In genomic region chr10:73968101-73968515, GRCh38 we compare ENCODE assay signal across 11 cellular contexts. TPM values are rescaled to one million over a fixed set of nuclear protein-coding genes. Genes with fewer than 3 reads are reported as not detected.
A peak's percentile ranks its signal among the peaks of the same experiment; 100 is the strongest.
DNase-seq lines count a peak whose midpoint lies in the region; ATAC-seq and TF ChIP-seq lines count a peak whose summit lies in the region.
"Had no signal": no experiment of that assay in that cellular context is flagged by ENCODE, and none has a peak within 500 bp of the region (broad histone marks: within the 10 kb centered on the region; RNA-seq: fewer than 3 reads in every experiment).

No MANE protein-coding gene starts in this region.

- H2AFZ ChIP-seq in mammary epithelial cell (ENCODE audit: low read depth, low read length) = no peak overlapping the region

- H3K27me3 ChIP-seq in mammary epithelial cell (ENCODE audit: insufficient read depth, low read length) (no peaks in the 10 kb centered on the region), muscle layer of duodenum (ENCODE audit: low read depth, low read length) (no peaks in the 10 kb centered on the region)

- H3K4me1 Mint-ChIP-seq in MCF 10A (ENCODE audit: insufficient read depth, unreplicated experiment) = peaks cover 17% of the 10 kb centered on the region
- H3K4me1 Mint-ChIP-seq in type B pancreatic cell (ENCODE audit: unreplicated experiment) = peaks cover 37% of the 10 kb centered on the region

- no peaks in the 10 kb centered on the region for H4K20me1 ChIP-seq in mammary epithelial cell (ENCODE audit: insufficient read depth, low read length)

- no peaks in the 10 kb centered on the region for H3K27me3 Mint-ChIP-seq in MCF 10A (ENCODE audit: insufficient read depth, unreplicated experiment)
- H3K27me3 Mint-ChIP-seq in type B pancreatic cell = no peaks in the 10 kb centered on the region

- no peak for DNase-seq in MCF 10A (ENCODE audit: unreplicated experiment)
- no peak for DNase-seq in mammary epithelial cell
- peak; percentile 36 for DNase-seq in choroid plexus epithelial cell (ENCODE audit: low read depth)
- DNase-seq in type B pancreatic cell (ENCODE audit: extremely low spot score, unreplicated experiment) = peak; percentile 24
- DNase-seq in D341Med (ENCODE audit: low spot score) = no peak
- no peak for DNase-seq in A172 (ENCODE audit: low spot score)
- DNase-seq: NCI-H1417; stimulated activated CD4-positive, alpha-beta T cell treated with anti-CD3 and anti-CD28 coated beads, Interleukin-15, amount 100 ng/mL, for 24 hours; trophoblast cell had no signal

- POLR2A ChIA-PET in MCF 10A (lab: Yijun Ruan, JAX) = interaction anchor here (1.2 kb wide), 1 partner anchor 59 kb away, joined by 3 read pairs; no protein-coding TSS in a partner anchor

- BruUV-seq in MCF 10A (replicated peaks; lab: Mats Ljungman, UMichigan) (no TSS peak), mammary epithelial cell (replicated peaks; lab: Mats Ljungman, UMichigan) (no TSS peak)

- H3K4me3 ChIP-seq in mammary epithelial cell (replicated peaks in 1 of 3; ENCODE audit: insufficient read depth in 1 of 3, low read depth in 2 of 3, low read length in 3 of 3) (no peak overlapping the region), choroid plexus epithelial cell (ENCODE audit: low read depth, low read length) (no peak overlapping the region), muscle layer of duodenum (ENCODE audit: low read depth in 1 of 2, low read length in 2 of 2) (no peak overlapping the region)

- CTCF ChIA-PET in MCF 10A (lab: Yijun Ruan, JAX) (interaction anchor here (1.3 to 1.7 kb wide), 3 partner anchors 81 to 114 kb away, joined by 5 to 6 read pairs (median 5); no protein-coding TSS in a partner anchor), mammary epithelial cell (lab: Charles Lee; ENCODE audit: low non-redundant PET) (no interaction called here)

- WGBS in mammary epithelial cell (ENCODE audit: low coverage, missing lambda C conversion rate) = 68% methylated on average over 5 of the region's 5 CpGs

- H3K4me1 ChIP-seq in mammary epithelial cell (ENCODE audit: insufficient read depth, low read length) (peaks cover 24% of the 10 kb centered on the region), muscle layer of duodenum (ENCODE audit: control insufficient read depth in 1 of 2, insufficient read depth in 2 of 2, low read length in 2 of 2) (peaks cover 13 to 22% of the 10 kb centered on the region in 2 donors)

- H3K9me3 Mint-ChIP-seq in MCF 10A (ENCODE audit: unreplicated experiment) = no peaks in the 10 kb centered on the region
- no peaks in the 10 kb centered on the region for H3K9me3 Mint-ChIP-seq in type B pancreatic cell

- intact Hi-C loops in MCF 10A (cut with micrococcal nuclease) (no loop called here), mammary epithelial cell (cut with micrococcal nuclease) (no loop called here)

- no peak overlapping the region for H3K4me3 Mint-ChIP-seq in MCF 10A (ENCODE audit: unreplicated experiment)
- H3K4me3 Mint-ChIP-seq in type B pancreatic cell = peak overlapping the region; percentile 11

- H3K36me3 ChIP-seq in mammary epithelial cell (ENCODE audit: insufficient read depth, low read length) (no peaks in the 10 kb centered on the region), muscle layer of duodenum (ENCODE audit: control insufficient read depth in 1 of 2, insufficient read depth in 2 of 2, low read length in 2 of 2) (no peaks in the 10 kb centered on the region)

- ATAC-seq in HG03469 (IDR thresholded peaks at IDR 0.05; ENCODE audit: unreplicated experiment) = no peak

- H3K9ac ChIP-seq in mammary epithelial cell (ENCODE audit: insufficient read depth, low read length) = no peak overlapping the region

- no peaks in the 10 kb centered on the region for H3K79me2 ChIP-seq in mammary epithelial cell (ENCODE audit: insufficient read depth, low read length)

- H3K9me3 ChIP-seq in mammary epithelial cell (replicated peaks; ENCODE audit: insufficient read depth, low read length) (no peaks in the 10 kb centered on the region), muscle layer of duodenum (ENCODE audit: control insufficient read depth in 1 of 2, low read length in 2 of 2) (no peaks in the 10 kb centered on the region)

- TF ChIP-seq CTCF in MCF 10A (IDR thresholded peaks at IDR 0.05; ENCODE audit: unreplicated experiment) = no peak
- no peak for TF ChIP-seq CTCF in mammary epithelial cell (conservative IDR thresholded peaks at IDR 0.05 in 1 of 2, IDR thresholded peaks at IDR 0.05 in 1 of 2; ENCODE audit: extremely low read depth in 1 of 2, insufficient read depth in 1 of 2, low read depth in 1 of 2, low read length in 2 of 2)
- no peak for TF ChIP-seq CTCF in choroid plexus epithelial cell (conservative IDR thresholded peaks at IDR 0.05; ENCODE audit: low read depth, low read length)
- no peak for TF ChIP-seq CTCF in type B pancreatic cell (conservative IDR thresholded peaks at IDR 0.05)

- H3K27ac Mint-ChIP-seq in MCF 10A (ENCODE audit: low read depth, unreplicated experiment) = peak overlapping the region; percentile 7
- peak overlapping the region; percentile 76 for H3K27ac Mint-ChIP-seq in type B pancreatic cell

- in situ Hi-C loops in mammary epithelial cell (cut with MboI; ENCODE audit: low sequenced_read_pairs in 2 of 2) = no loop called here

- no peak overlapping the region for H3K4me2 ChIP-seq in mammary epithelial cell (ENCODE audit: insufficient read depth, low read depth, low read length)

- no peak overlapping the region for H3K27ac ChIP-seq in mammary epithelial cell (ENCODE audit: insufficient read depth, low read depth, low read length)
- peak overlapping the region; percentile 75 for H3K27ac ChIP-seq in muscle layer of duodenum (ENCODE audit: low read length)

- dilution Hi-C loops in mammary epithelial cell (cut with HindIII; ENCODE audit: low sequenced_read_pairs) = loop anchor here (5.0 kb wide), 3 partner anchors 44 to 104 kb away; no protein-coding TSS in a partner anchor

- H3K36me3 Mint-ChIP-seq in MCF 10A (ENCODE audit: insufficient read depth, unreplicated experiment) = no peaks in the 10 kb centered on the region
- no peaks in the 10 kb centered on the region for H3K36me3 Mint-ChIP-seq in type B pancreatic cell

RNA-seq across cellular contexts. Expression of gene VCL, which starts 29.8 kb away (rescaled TPM):
- total RNA-seq in MCF 10A (2022) = 90.2 and 90.9 TPM in 2 replicates
- 100 to 1,000 TPM; 136 to 172 TPM for total RNA-seq in mammary epithelial cell
- 70.9 TPM for polyA plus RNA-seq in mammary epithelial cell
- polyA minus RNA-seq in mammary epithelial cell = 222 TPM
- 110 and 125 TPM in 2 replicates for total RNA-seq in type B pancreatic cell (ENCODE audit: low replicate concordance)
- 142 and 146 TPM in 2 replicates for total RNA-seq in A172 (2014; rRNA removed; shearing (Covaris generic))

RNA-seq across cellular contexts. Expression of gene PLAU, which starts 57.2 kb away (rescaled TPM):
- 17.3 and 30.6 TPM in 2 replicates for total RNA-seq in MCF 10A (2022)
- total RNA-seq in mammary epithelial cell = 100 to 1,000 TPM in 1 of 2 donors, 10 to 100 TPM in 1; 85.7 to 712 TPM
- 269 TPM for polyA plus RNA-seq in mammary epithelial cell
- 274 TPM for polyA minus RNA-seq in mammary epithelial cell
- total RNA-seq in type B pancreatic cell (ENCODE audit: low replicate concordance) = 3.5 and 5.5 TPM in 2 replicates
- 6.7 and 8.9 TPM in 2 replicates for total RNA-seq in A172 (2014; rRNA removed; shearing (Covaris generic))

Comparison
In these comparisons a context has a peak if more than half of its experiments do, and no peak if none do; other contexts are left out.
1. DNase-seq: peak in choroid plexus epithelial cell (single experiment) and type B pancreatic cell (single experiment); none in MCF 10A (single experiment), mammary epithelial cell (single experiment), D341Med (single experiment) and A172 (single experiment).